In genomic region chr11:6606471-6607189, GRCh38 we compare ENCODE assay signal across 8 cellular contexts. TPM values are rescaled to one million over a fixed set of nuclear protein-coding genes. Genes with fewer than 3 reads are reported as not detected.
DNase-seq lines count a peak whose midpoint lies in the region; ATAC-seq and TF ChIP-seq lines count a peak whose summit lies in the region.

No MANE protein-coding gene starts in this region.

- H3K9ac ChIP-seq in mucosa of stomach (ENCODE audit: low read length), result peak overlapping the region; percentile 56

- H3K4me3 Mint-ChIP-seq in activated CD8-positive, alpha-beta T cell treated with anti-CD3 and anti-CD28 coated beads for 36 hours, result no peak overlapping the region

- peaks cover 49% of the 10 kb centered on the region for H3K36me3 Mint-ChIP-seq in activated CD8-positive, alpha-beta T cell treated with anti-CD3 and anti-CD28 coated beads for 36 hours (ENCODE audit: low read depth)

- POLR2A ChIA-PET in AG04450 (lab: Yijun Ruan, JAX), result interaction anchor here (1.1 to 3.0 kb wide), 3 partner anchors 12 to 76 kb away, joined by 4 to 12 read pairs (median 12); partner anchors contain the start of genes MRPL17 and TPP1
- POLR2A ChIA-PET in activated CD8-positive, alpha-beta T cell treated with anti-CD3 and anti-CD28 coated beads for 36 hours (lab: Charles Lee), result interaction anchor here (1.2 to 7.8 kb wide), 3 partner anchors 12 to 140 kb away, joined by 3 to 48 read pairs (median 18); partner anchors contain the start of genes MRPL17 and TPP1

- H3K27me3 ChIP-seq in AG04450 (ENCODE audit: control insufficient read depth, insufficient read depth, low read length), result no peaks in the 10 kb centered on the region
- no peaks in the 10 kb centered on the region for H3K27me3 ChIP-seq in esophagus squamous epithelium
- no peaks in the 10 kb centered on the region for H3K27me3 ChIP-seq in mucosa of stomach (ENCODE audit: control insufficient read depth, insufficient read depth, low read length)
- H3K27me3 ChIP-seq in suprapubic skin, result no peaks in the 10 kb centered on the region

- no peak for TF ChIP-seq CTCF in AG04450 (IDR thresholded peaks at IDR 0.05; ENCODE audit: low read depth, low read length)
- no peak for TF ChIP-seq CTCF in activated CD8-positive, alpha-beta T cell treated with anti-CD3 and anti-CD28 coated beads for 36 hours (IDR thresholded peaks at IDR 0.05)
- TF ChIP-seq CTCF in esophagus squamous epithelium (IDR thresholded peaks at IDR 0.05), result no peak
- no peak for TF ChIP-seq CTCF in suprapubic skin (IDR thresholded peaks at IDR 0.05)

- TF ChIP-seq POLR2A in esophagus squamous epithelium (IDR thresholded peaks at IDR 0.05), result peak in 2 of 4 donors; percentile 75 to 78
- TF ChIP-seq POLR2A in suprapubic skin (IDR thresholded peaks at IDR 0.05), result no peak

- 6 to 18% methylated on average over 8 to 11 of the region's 11 CpGs for WGBS in esophagus squamous epithelium, 2 donors
- 13% methylated on average over 11 of the region's 11 CpGs for WGBS in suprapubic skin

- H3K4me3 ChIP-seq in AG04450 (ENCODE audit: low read depth, low read length) (peak overlapping the region; percentile 48), esophagus squamous epithelium (peak overlapping the region in 3 of 4 donors; percentile 10 to 92 (median 88)), mucosa of stomach (ENCODE audit: low read length) (peak overlapping the region; percentile 32), suprapubic skin (peak overlapping the region; percentile 54)

- H3K27ac Mint-ChIP-seq in activated CD8-positive, alpha-beta T cell treated with anti-CD3 and anti-CD28 coated beads for 36 hours, result no peak overlapping the region

- no peaks in the 10 kb centered on the region for H3K9me3 Mint-ChIP-seq in activated CD8-positive, alpha-beta T cell treated with anti-CD3 and anti-CD28 coated beads for 36 hours

- peaks cover 29 to 43% (median 29%) of the 10 kb centered on the region in 3 donors for H3K36me3 ChIP-seq in esophagus squamous epithelium
- H3K36me3 ChIP-seq in mucosa of stomach (ENCODE audit: control insufficient read depth, insufficient read depth, low read length), result peaks cover 31% of the 10 kb centered on the region
- H3K36me3 ChIP-seq in suprapubic skin, result peaks cover 31% of the 10 kb centered on the region

- H3K27ac ChIP-seq in AG04450 (ENCODE audit: low read depth, low read length) (peak overlapping the region; percentile 92), esophagus squamous epithelium (peak overlapping the region; percentile 90 to 99 (median 96)), suprapubic skin (peak overlapping the region; percentile 83)

- CTCF ChIA-PET in AG04450 (lab: Charles Lee), result interaction anchor here (1.6 to 3.6 kb wide), 4 partner anchors 12 to 227 kb away, joined by 6 to 14 read pairs (median 12); partner anchors contain the start of genes MRPL17 and TPP1
- CTCF ChIA-PET in activated CD8-positive, alpha-beta T cell treated with anti-CD3 and anti-CD28 coated beads for 36 hours (lab: Charles Lee), result interaction anchor here (0.8 to 1.7 kb wide), 5 partner anchors 13 to 228 kb away, joined by 3 to 7 read pairs (median 3); partner anchors contain the start of gene MRPL17

- H3K4me1 Mint-ChIP-seq in activated CD8-positive, alpha-beta T cell treated with anti-CD3 and anti-CD28 coated beads for 36 hours (ENCODE audit: low read depth), result peaks cover 59% of the 10 kb centered on the region

- DNase-seq in AG04450 (ENCODE audit: low read depth, low spot score), result peak; percentile 90
- DNase-seq in NCI-H2227 (lab: John Stamatoyannopoulos, UW; ENCODE audit: unreplicated experiment), result peak; percentile 87
- DNase-seq in activated CD8-positive, alpha-beta T cell treated with anti-CD3 and anti-CD28 coated beads for 36 hours, result peak; percentile 86
- no peak for DNase-seq in esophagus squamous epithelium (lab: John Stamatoyannopoulos, UW)
- peak; percentile 94 to 96 for DNase-seq in suprapubic skin (ENCODE audit: low spot score in 2 of 2)

- peak; percentile 10 for TF ChIP-seq EP300 in suprapubic skin (IDR thresholded peaks at IDR 0.05)

- H3K9me3 ChIP-seq in AG04450 (ENCODE audit: control insufficient read depth, insufficient read depth, low read length) (no peaks in the 10 kb centered on the region; the same call in 1 of the 2 replicates), esophagus squamous epithelium (no peaks in the 10 kb centered on the region), mucosa of stomach (ENCODE audit: control insufficient read depth, low read length) (no peaks in the 10 kb centered on the region), suprapubic skin (no peaks in the 10 kb centered on the region)

- ATAC-seq in GM18498 (IDR thresholded peaks at IDR 0.05; ENCODE audit: unreplicated experiment) (peak; percentile 44), HG02840 (IDR thresholded peaks at IDR 0.05; ENCODE audit: low FRiP score, unreplicated experiment) (peak; percentile 39)
- peak; percentile 34 for ATAC-seq in activated CD8-positive, alpha-beta T cell treated with anti-CD3 and anti-CD28 coated beads for 36 hours

- intact Hi-C loops in activated CD8-positive, alpha-beta T cell treated with anti-CD3 and anti-CD28 coated beads for 36 hours (cut with micrococcal nuclease), result loop anchor here (2.0 to 10.0 kb wide), 3 partner anchors 48 to 212 kb away; partner anchors contain the start of genes DCHS1, MRPL17 and SMPD1
- intact Hi-C loops in esophagus squamous epithelium (cut with DNase I), result no loop called here

- peaks cover 27 to 89% (median 59%) of the 10 kb centered on the region in 3 donors for H3K4me1 ChIP-seq in esophagus squamous epithelium
- H3K4me1 ChIP-seq in mucosa of stomach (ENCODE audit: control insufficient read depth, insufficient read depth, low read length), result peaks cover 51% of the 10 kb centered on the region
- peaks cover 67% of the 10 kb centered on the region for H3K4me1 ChIP-seq in suprapubic skin

- no peaks in the 10 kb centered on the region for H3K27me3 Mint-ChIP-seq in activated CD8-positive, alpha-beta T cell treated with anti-CD3 and anti-CD28 coated beads for 36 hours

RNA-seq across cellular contexts. Expression of gene ILK, which starts 3.1 kb away (rescaled TPM):
- polyA plus RNA-seq in AG04450 (2011; rRNA removed), result 362 and 417 TPM in 2 replicates
- polyA minus RNA-seq in AG04450 (2011; rRNA and poly(A)+ RNA removed), result 303 and 387 TPM in 2 replicates
- total RNA-seq in activated CD8-positive, alpha-beta T cell treated with anti-CD3 and anti-CD28 coated beads for 36 hours, result 10 to 100 TPM; 70.6 to 71.7 TPM
- total RNA-seq in esophagus squamous epithelium (100 to 1,000 TPM in 1 of 4 donors, 10 to 100 TPM in 3; 34.5 to 128 (median 49.5) TPM), suprapubic skin (10 to 100 TPM; 59.8 to 83.8 (median 71.5) TPM)

RNA-seq across cellular contexts. Expression of gene RRP8, which starts 3.2 kb away (rescaled TPM):
- polyA plus RNA-seq in AG04450 (2011; rRNA removed), result 13.7 and 16.3 TPM in 2 replicates
- 11.2 and 12.6 TPM in 2 replicates for polyA minus RNA-seq in AG04450 (2011; rRNA and poly(A)+ RNA removed)
- total RNA-seq in activated CD8-positive, alpha-beta T cell treated with anti-CD3 and anti-CD28 coated beads for 36 hours, result 10 to 100 TPM; 39.6 to 43.1 TPM
- 10 to 100 TPM; 10.9 to 23.5 (median 15.7) TPM for total RNA-seq in esophagus squamous epithelium
- total RNA-seq in suprapubic skin, result 10 to 100 TPM; 15.9 to 33.6 (median 18.3) TPM

RNA-seq across cellular contexts. Expression of gene TAF10, which starts 5.4 kb away (rescaled TPM):
- polyA plus RNA-seq in AG04450 (2011; rRNA removed), result 170 and 215 TPM in 2 replicates
- 111 and 155 TPM in 2 replicates for polyA minus RNA-seq in AG04450 (2011; rRNA and poly(A)+ RNA removed)
- 100 to 1,000 TPM; 151 to 160 TPM for total RNA-seq in activated CD8-positive, alpha-beta T cell treated with anti-CD3 and anti-CD28 coated beads for 36 hours
- total RNA-seq in esophagus squamous epithelium (10 to 100 TPM; 31.9 to 69.2 (median 48.6) TPM), suprapubic skin (10 to 100 TPM; 24.1 to 54.5 (median 40.1) TPM)

RNA-seq across cellular contexts. Expression of gene TPP1, which starts 12.6 kb away (rescaled TPM):
- polyA plus RNA-seq in AG04450 (2011; rRNA removed), result 128 and 152 TPM in 2 replicates
- 83.1 and 118 TPM in 2 replicates for polyA minus RNA-seq in AG04450 (2011; rRNA and poly(A)+ RNA removed)
- total RNA-seq in activated CD8-positive, alpha-beta T cell treated with anti-CD3 and anti-CD28 coated beads for 36 hours, result 10 to 100 TPM; 28.1 to 31.4 TPM
- total RNA-seq in esophagus squamous epithelium (10 to 100 TPM; 15.4 to 34.9 (median 27.8) TPM), suprapubic skin (100 to 1,000 TPM in 2 of 4 donors, 10 to 100 TPM in 2; 56.1 to 126 (median 81.9) TPM)

RNA-seq across cellular contexts. Expression of gene DCHS1, which starts 49.0 kb away (rescaled TPM):
- 8.7 and 11.2 TPM in 2 replicates for polyA plus RNA-seq in AG04450 (2011; rRNA removed)
- 24.9 and 30.7 TPM in 2 replicates for polyA minus RNA-seq in AG04450 (2011; rRNA and poly(A)+ RNA removed)
- 1 to 10 TPM; 1.6 TPM for total RNA-seq in activated CD8-positive, alpha-beta T cell treated with anti-CD3 and anti-CD28 coated beads for 36 hours
- 1 to 10 TPM; 1.1 to 9.9 (median 2.3) TPM for total RNA-seq in esophagus squamous epithelium
- total RNA-seq in suprapubic skin, result 1 to 10 TPM; 3.9 to 9.0 (median 6.4) TPM

Comparison
In these comparisons a context has a peak if more than half of its experiments do, and no peak if none do; other contexts are left out.
1. H3K4me3 ChIP-seq: peak in every context shown above with its lines; median percentile 88 in esophagus squamous epithelium; 54 in suprapubic skin; 48 in AG04450; 32 in mucosa of stomach.